Comparison of ENCODE assay signal across 8 cellular contexts in the genomic region with DNA sequence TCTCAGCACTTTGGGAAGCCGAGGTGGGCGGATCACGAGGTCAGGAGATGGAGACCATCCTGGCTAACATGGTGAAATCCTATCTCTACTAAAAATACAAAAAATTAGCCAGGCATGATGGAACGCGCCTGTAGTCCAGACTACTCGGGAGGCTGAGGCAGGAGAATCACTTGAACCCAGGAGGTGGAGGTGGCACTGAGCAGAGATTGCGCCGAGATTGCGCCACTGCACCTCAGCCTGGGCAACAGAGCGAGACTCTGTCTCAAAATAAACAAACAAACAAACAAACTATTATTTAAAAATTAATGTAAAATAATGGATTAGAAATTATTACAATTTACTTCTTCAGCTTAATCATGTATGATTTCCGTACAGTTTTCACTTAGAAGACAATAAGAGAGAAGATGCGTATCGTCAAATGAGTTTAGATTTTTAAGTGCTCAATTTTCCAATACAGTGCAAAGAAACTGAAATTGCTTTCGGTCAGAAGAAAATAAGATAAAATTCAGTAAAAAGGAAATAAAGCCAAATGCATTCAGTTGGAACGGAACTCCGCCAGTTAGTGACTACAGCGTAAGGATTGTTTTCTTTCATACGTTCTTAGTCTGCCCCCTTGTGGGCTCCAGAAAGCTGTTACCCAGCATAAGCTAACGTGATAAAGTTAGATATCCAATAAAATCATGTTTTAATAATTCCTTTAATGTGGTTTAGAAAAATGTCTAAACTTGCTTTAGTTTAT. TPM values are rescaled to one million over a fixed set of nuclear protein-coding genes. Genes with fewer than 3 reads are reported as not detected.
DNase-seq lines count a peak whose midpoint lies in the region; ATAC-seq and TF ChIP-seq lines count a peak whose summit lies in the region.

No MANE protein-coding gene starts in this region.

- H3K9me3 ChIP-seq in smooth muscle cell (replicated peaks; ENCODE audit: low read depth) = no peaks in the 10 kb centered on the region

- peak overlapping the region; percentile 68 for H3K4me2 ChIP-seq in smooth muscle cell

- H3K79me2 ChIP-seq in smooth muscle cell (ENCODE audit: low read depth) = no peaks in the 10 kb centered on the region

- peak; percentile 47 for TF ChIP-seq CTCF in HL-60 (IDR thresholded peaks at IDR 0.05; ENCODE audit: insufficient read depth, low read length)
- peak; percentile 89 for TF ChIP-seq CTCF in smooth muscle cell (IDR thresholded peaks at IDR 0.05; ENCODE audit: borderline replicate concordance, insufficient read depth, poor library complexity, severe bottlenecking)

- H4K20me1 ChIP-seq in smooth muscle cell (ENCODE audit: low read depth) = no peaks in the 10 kb centered on the region

- ATAC-seq in GM19372 (IDR thresholded peaks at IDR 0.05; ENCODE audit: low read depth, unreplicated experiment) = peak; percentile 58

- no peak overlapping the region for H2AFZ ChIP-seq in smooth muscle cell (ENCODE audit: low read depth)

- H3K27ac ChIP-seq in HL-60 (replicated peaks) (no peak overlapping the region), smooth muscle cell (ENCODE audit: low read depth) (no peak overlapping the region)

- H3K27me3 ChIP-seq in HL-60 (ENCODE audit: insufficient read depth, poor library complexity, severe bottlenecking) (no peaks in the 10 kb centered on the region), smooth muscle cell (ENCODE audit: low read depth) (no peaks in the 10 kb centered on the region)

- H3F3A ChIP-seq in smooth muscle cell (ENCODE audit: low read depth) = peaks cover 9% of the 10 kb centered on the region

- H3K36me3 ChIP-seq in smooth muscle cell (ENCODE audit: low read depth) = no peaks in the 10 kb centered on the region

- no peak overlapping the region for H3K4me3 ChIP-seq in HL-60 (replicated peaks; ENCODE audit: insufficient read depth, low read length)
- peak overlapping the region; percentile 21 for H3K4me3 ChIP-seq in smooth muscle cell

- no peak overlapping the region for H3K9ac ChIP-seq in smooth muscle cell (ENCODE audit: low read depth)

- H3K4me1 ChIP-seq in smooth muscle cell (ENCODE audit: low read depth) = peaks cover 17% of the 10 kb centered on the region

- WGBS in smooth muscle cell (ENCODE audit: low lambda C conversion rate) = 62% methylated on average over 19 of the region's 19 CpGs

- peak; percentile 49 for DNase-seq in DMS 273 treated with DMSO at 0.1 percent for 48 hours (lab: John Stamatoyannopoulos, UW)
- DNase-seq in HL-60 (ENCODE audit: low read depth in 1 of 2, low spot score in 1 of 2) = peak; percentile 24 to 73
- peak; percentile 64 to 95 for DNase-seq in NOMO-1 (lab: John Stamatoyannopoulos, UW; ENCODE audit: unreplicated experiment in 2 of 2)
- DNase-seq in astrocyte of the hippocampus (ENCODE audit: low read depth, low spot score) = peak; percentile 86
- peak; percentile 60 for DNase-seq in iPS DF 4.7 (ENCODE audit: extremely low read depth, low spot score)
- DNase-seq in smooth muscle cell (lab: John Stamatoyannopoulos, UW; ENCODE audit: unreplicated experiment) = no peak
- no peak for DNase-seq in NK-92 treated with Interleukin-12 subunit alpha and Interleukin-12 subunit beta, amount 100 ng/mL, for 24 hours (lab: John Stamatoyannopoulos, UW)

RNA-seq across cellular contexts. Expression of gene AADAC, which starts 24.8 kb away (rescaled TPM):
- total RNA-seq in smooth muscle cell = 0.54 and 0.58 TPM in 2 replicates
- polyA plus RNA-seq in smooth muscle cell = 0.67 TPM in 1 of 2 replicates, not detected in the other

RNA-seq across cellular contexts. Expression of gene SUCNR1, which starts 34.7 kb away (rescaled TPM):
- total RNA-seq in smooth muscle cell = not detected in 2 replicates
- polyA plus RNA-seq in smooth muscle cell = not detected in 2 replicates

Comparison
In these comparisons a context has a peak if more than half of its experiments do, and no peak if none do; other contexts are left out.
1. DNase-seq: peak in DMS 273 treated with DMSO at 0.1 percent for 48 hours (single experiment), HL-60 (2 of 2), NOMO-1 (2 of 2), astrocyte of the hippocampus (single experiment) and iPS DF 4.7 (single experiment); none in smooth muscle cell (single experiment) and NK-92 treated with Interleukin-12 subunit alpha and Interleukin-12 subunit beta, amount 100 ng/mL, for 24 hours (single experiment).